ENCODE assay signal across 1 cellular context in genomic region chr2:101272045-101272784, GRCh38.
TF ChIP-seq lines count a peak whose summit lies in the region.

No MANE protein-coding gene starts in this region.

TF ChIP-seq in GM12878, 131 proteins besides CTCF, POLR2A, EP300 and RAD21 (continued from another document and continues in another):
- no peak for TF ChIP-seq IRF5 (IDR thresholded peaks at IDR 0.05; ENCODE audit: borderline replicate concordance)
- TF ChIP-seq ZNF207 (IDR thresholded peaks at IDR 0.05; ENCODE audit: borderline replicate concordance), result no peak
- no peak for TF ChIP-seq EZH2 (IDR thresholded peaks at IDR 0.05; ENCODE audit: borderline replicate concordance, control insufficient read depth, low read depth, low read length)
- peak; percentile 72 for TF ChIP-seq SKIL (IDR thresholded peaks at IDR 0.05; ENCODE audit: low read depth, poor library complexity, severe bottlenecking)
- TF ChIP-seq BCL11A (IDR thresholded peaks at IDR 0.05; ENCODE audit: low read depth, low read length), result peak; percentile 67; the same call in 1 of the 2 replicates
- TF ChIP-seq CREM (IDR thresholded peaks at IDR 0.05; ENCODE audit: low read depth), result peak; percentile 50; the same call in 1 of the 2 replicates
- peak; percentile 22; the same call in 1 of the 2 replicates for TF ChIP-seq FOXM1 (IDR thresholded peaks at IDR 0.05; ENCODE audit: low read depth, low read length)
- peak; percentile 95 for TF ChIP-seq JUNB (IDR thresholded peaks at IDR 0.05)
- peak; percentile 69 for TF ChIP-seq CREB1 (IDR thresholded peaks at IDR 0.05; ENCODE audit: low read depth)
- no peak for TF ChIP-seq KDM1A (IDR thresholded peaks at IDR 0.05; ENCODE audit: borderline replicate concordance)
- TF ChIP-seq ZNF274 (IDR thresholded peaks at IDR 0.05; ENCODE audit: insufficient read depth, insufficient read length), result no peak
- TF ChIP-seq PRDM15 (CRISPR knock-in tag; IDR thresholded peaks at IDR 0.05), result no peak
- no peak for TF ChIP-seq SUZ12 (IDR thresholded peaks at IDR 0.05; ENCODE audit: unreplicated experiment)
- peak; percentile 21; the same call in 1 of the 2 replicates for TF ChIP-seq SMARCA5 (IDR thresholded peaks at IDR 0.05)
- no peak for TF ChIP-seq SUPT20H (IDR thresholded peaks at IDR 0.05; ENCODE audit: borderline replicate concordance, control insufficient read depth, low read depth, low read length)
- 0 out of 2 replicates have a peak, but pooled peaks have one; percentile 60 for TF ChIP-seq ZNF592 (IDR thresholded peaks at IDR 0.05)
- TF ChIP-seq JUND (IDR thresholded peaks at IDR 0.05; ENCODE audit: low read depth, low read length), result peak; percentile 89
- TF ChIP-seq HDAC6 (IDR thresholded peaks at IDR 0.05; ENCODE audit: unreplicated experiment), result no peak
- no peak for TF ChIP-seq PAX5 (IDR thresholded peaks at IDR 0.05; ENCODE audit: borderline replicate concordance, low read depth, low read length)
- no peak for TF ChIP-seq RAD51 (IDR thresholded peaks at IDR 0.05)
- no peak for TF ChIP-seq ZZZ3 (IDR thresholded peaks at IDR 0.05; ENCODE audit: control insufficient read depth, insufficient read length, low read depth)
- TF ChIP-seq HCFC1 (IDR thresholded peaks at IDR 0.05; ENCODE audit: low read length), result no peak
- 0 out of 2 replicates have a peak, but pooled peaks have one; percentile 72 for TF ChIP-seq TBL1XR1 (IDR thresholded peaks at IDR 0.05; ENCODE audit: low read depth, low read length)
- TF ChIP-seq ATF7 (IDR thresholded peaks at IDR 0.05; ENCODE audit: low read depth), result peak; percentile 83
- peak; percentile 47; the same call in 1 of the 2 replicates for TF ChIP-seq CHD2 (IDR thresholded peaks at IDR 0.05; ENCODE audit: borderline replicate concordance, low read depth, low read length)
- TF ChIP-seq RUNX3 (IDR thresholded peaks at IDR 0.05; ENCODE audit: low read length), result peak; percentile 71
- TF ChIP-seq IRF4 (IDR thresholded peaks at IDR 0.05; ENCODE audit: low read depth, low read length), result peak; percentile 81; the same call in 1 of the 2 replicates
- TF ChIP-seq MTA2 (IDR thresholded peaks at IDR 0.05; ENCODE audit: low read depth), result peak; percentile 90
- peak; percentile 86 for TF ChIP-seq DPF2 (IDR thresholded peaks at IDR 0.05)
- no peak for TF ChIP-seq FOXK2 (IDR thresholded peaks at IDR 0.05)
- peak; percentile 33; the same call in 1 of the 2 replicates for TF ChIP-seq MXI1 (IDR thresholded peaks at IDR 0.05; ENCODE audit: low read depth, low read length)
- TF ChIP-seq ZNF217 (IDR thresholded peaks at IDR 0.05), result peak; percentile 88
- TF ChIP-seq ZBTB11 (CRISPR knock-in tag; IDR thresholded peaks at IDR 0.05), result no peak
- TF ChIP-seq NFIC (IDR thresholded peaks at IDR 0.05; ENCODE audit: low read depth, low read length), result peak; percentile 66; the same call in 1 of the 2 replicates
- peak; percentile 12; the same call in 1 of the 2 replicates for TF ChIP-seq ZBTB40 (IDR thresholded peaks at IDR 0.05; ENCODE audit: borderline replicate concordance)
- peak; percentile 63; the same call in 1 of the 2 replicates for TF ChIP-seq ZNF24 (IDR thresholded peaks at IDR 0.05)
- peak; percentile 23 for TF ChIP-seq MEF2B (IDR thresholded peaks at IDR 0.05; ENCODE audit: partially characterized antibody, poor library complexity, severe bottlenecking)
- peak; percentile 45 to 62; a peak in 2 of 4 replicates for TF ChIP-seq BHLHE40 (IDR thresholded peaks at IDR 0.05; ENCODE audit: borderline replicate concordance in 1 of 2, low read depth in 2 of 2, low read length in 1 of 2)
- TF ChIP-seq SREBF1 (IDR thresholded peaks at IDR 0.05; ENCODE audit: low read length), result no peak
- 0 out of 2 replicates have a peak, but pooled peaks have one; percentile 63 for TF ChIP-seq RCOR1 (conservative IDR thresholded peaks at IDR 0.05; ENCODE audit: low read depth, low read length)
- TF ChIP-seq IKZF1 (conservative IDR thresholded peaks at IDR 0.05), result no peak
- peak; percentile 46; the same call in 1 of the 2 replicates for TF ChIP-seq ATF2 (IDR thresholded peaks at IDR 0.05; ENCODE audit: low read length)
- peak; percentile 63; the same call in 1 of the 2 replicates for TF ChIP-seq ZNF384 (IDR thresholded peaks at IDR 0.05; ENCODE audit: borderline replicate concordance, low read depth, low read length)
